In genomic region chr15:98650871-98651481, GRCh38 we compare ENCODE assay signal across 8 cellular contexts. TPM values are rescaled to one million over a fixed set of nuclear protein-coding genes. Genes with fewer than 3 reads are reported as not detected.
DNase-seq lines count a peak whose midpoint lies in the region; ATAC-seq and TF ChIP-seq lines count a peak whose summit lies in the region.

No MANE protein-coding gene starts in this region.

- peaks cover 0 to 12% of the 10 kb centered on the region in 2 donors for H3K27me3 ChIP-seq in naive thymus-derived CD4-positive, alpha-beta T cell (ENCODE audit: control insufficient read depth in 2 of 2, insufficient read depth in 2 of 2, low read length in 2 of 2)
- H3K27me3 ChIP-seq in vagina = no peaks in the 10 kb centered on the region

- TF ChIP-seq POLR2A in vagina (IDR thresholded peaks at IDR 0.05) = no peak

- H3K4me1 Mint-ChIP-seq in WTC11 = peaks cover 41% of the 10 kb centered on the region
- peaks cover 12 to 19% of the 10 kb centered on the region in 2 donors for H3K4me1 Mint-ChIP-seq in effector memory CD8-positive, alpha-beta T cell (ENCODE audit: low read depth in 2 of 2)
- peaks cover 31 to 61% (median 43%) of the 10 kb centered on the region in 7 donors for H3K4me1 Mint-ChIP-seq in naive thymus-derived CD4-positive, alpha-beta T cell

- peaks cover 0 to 29% of the 10 kb centered on the region in 2 donors for H3K4me1 ChIP-seq in naive thymus-derived CD4-positive, alpha-beta T cell (ENCODE audit: control insufficient read depth in 2 of 2, insufficient read depth in 2 of 2, low read length in 2 of 2)
- H3K4me1 ChIP-seq in vagina = peaks cover 33% of the 10 kb centered on the region

- H3K27me3 Mint-ChIP-seq in WTC11 (ENCODE audit: low read depth) = no peaks in the 10 kb centered on the region; the same call in 1 of the 2 replicates
- H3K27me3 Mint-ChIP-seq in effector memory CD8-positive, alpha-beta T cell = peaks cover 43 to 55% of the 10 kb centered on the region in 2 donors
- H3K27me3 Mint-ChIP-seq in naive thymus-derived CD4-positive, alpha-beta T cell = peaks cover 0 to 38% (median 0%) of the 10 kb centered on the region in 5 donors

- ATAC-seq in WTC11 (no peak), HG03442 (IDR thresholded peaks at IDR 0.05; ENCODE audit: unreplicated experiment) (no peak)
- no peak for ATAC-seq in effector memory CD8-positive, alpha-beta T cell (replicated peaks)
- no peak for ATAC-seq in naive thymus-derived CD4-positive, alpha-beta T cell

- in situ Hi-C loops in GM13977 (cut with MboI; ENCODE audit: low pct_unique_long_range_greater_than_20kb, low sequenced_read_pairs, unreplicated experiment) = loop anchor here (10.0 kb wide), 1 partner anchor 126 kb away; no protein-coding TSS in a partner anchor

- TF ChIP-seq CTCF in WTC11 (IDR thresholded peaks at IDR 0.05) (no peak), vagina (IDR thresholded peaks at IDR 0.05) (no peak), GM13977 (IDR thresholded peaks at IDR 0.05; ENCODE audit: extremely low read depth, insufficient read depth, missing control alignments) (no peak)

- no peaks in the 10 kb centered on the region for H3K9me3 Mint-ChIP-seq in WTC11
- no peaks in the 10 kb centered on the region for H3K9me3 Mint-ChIP-seq in effector memory CD8-positive, alpha-beta T cell
- H3K9me3 Mint-ChIP-seq in naive thymus-derived CD4-positive, alpha-beta T cell = peaks cover 0 to 6% (median 0%) of the 10 kb centered on the region in 11 donors

- CTCF ChIA-PET in WTC11 (lab: Charles Lee) = interaction anchor here (1.0 kb wide), 1 partner anchor 128 kb away, joined by 6 read pairs; no protein-coding TSS in a partner anchor
- CTCF ChIA-PET in naive thymus-derived CD4-positive, alpha-beta T cell (lab: Charles Lee) = interaction anchor here (1.3 to 1.8 kb wide), 2 partner anchors 9 to 51 kb away, joined by 6 read pairs; no protein-coding TSS in a partner anchor

- H3K27ac ChIP-seq in naive thymus-derived CD4-positive, alpha-beta T cell (ENCODE audit: low read depth, low read length) = peak overlapping the region; percentile 82
- H3K27ac ChIP-seq in vagina = peak overlapping the region; percentile 95

- DNase-seq in EH (ENCODE audit: low read depth) (peak; percentile 55), WTC11 (ENCODE audit: low spot score) (no peak), vagina (ENCODE audit: extremely low spot score in 2 of 2) (no peak), occipital lobe (lab: John Stamatoyannopoulos, UW) (no peak), GM13977 (ENCODE audit: low spot score) (no peak)
- DNase-seq in effector memory CD8-positive, alpha-beta T cell = no peak
- DNase-seq in naive thymus-derived CD4-positive, alpha-beta T cell = peak in 8 of 9 donors; percentile 32 to 70 (median 60)

- no peaks in the 10 kb centered on the region for H3K9me3 ChIP-seq in naive thymus-derived CD4-positive, alpha-beta T cell (ENCODE audit: control insufficient read depth in 2 of 3, low read length in 3 of 3)
- no peaks in the 10 kb centered on the region for H3K9me3 ChIP-seq in vagina

- intact Hi-C loops in naive thymus-derived CD4-positive, alpha-beta T cell (cut with micrococcal nuclease) = loop anchor here (1.0 to 10.0 kb wide), 5 partner anchors 8 to 1951 kb away; partner anchors contain the start of genes ASB7 (in 1 of the 2), LINS1 (in 1 of the 2) and MEF2A (in 1 of the 2)
- intact Hi-C loops in vagina (cut with DNase I) = loop anchor here (1.0 to 10.0 kb wide), 3 partner anchors 126 to 404 kb away; no protein-coding TSS in a partner anchor

- H3K4me3 Mint-ChIP-seq in WTC11 = peak overlapping the region; percentile 98
- H3K4me3 Mint-ChIP-seq in effector memory CD8-positive, alpha-beta T cell = peak overlapping the region; percentile 59 to 92
- H3K4me3 Mint-ChIP-seq in naive thymus-derived CD4-positive, alpha-beta T cell = peak overlapping the region; percentile 89 to 99 (median 98)

- H3K36me3 Mint-ChIP-seq in WTC11 = no peaks in the 10 kb centered on the region
- H3K36me3 Mint-ChIP-seq in effector memory CD8-positive, alpha-beta T cell (ENCODE audit: insufficient read depth) = peaks cover 16% of the 10 kb centered on the region
- peaks cover 0 to 4% (median 0%) of the 10 kb centered on the region in 5 donors for H3K36me3 Mint-ChIP-seq in naive thymus-derived CD4-positive, alpha-beta T cell

- peak overlapping the region; percentile 61 for H3K4me3 ChIP-seq in naive thymus-derived CD4-positive, alpha-beta T cell (ENCODE audit: low read length)
- peak overlapping the region; percentile 71 to 82 for H3K4me3 ChIP-seq in vagina

- H3K27ac Mint-ChIP-seq in WTC11 = peak overlapping the region; percentile 88
- peak overlapping the region; percentile 23 to 82 for H3K27ac Mint-ChIP-seq in effector memory CD8-positive, alpha-beta T cell
- peak overlapping the region; percentile 80 to 100 (median 99) for H3K27ac Mint-ChIP-seq in naive thymus-derived CD4-positive, alpha-beta T cell

- POLR2A ChIA-PET in WTC11 (lab: Charles Lee) = interaction anchor here (0.7 to 1.5 kb wide), 3 partner anchors 9 to 200 kb away, joined by 3 read pairs; no protein-coding TSS in a partner anchor
- POLR2A ChIA-PET in naive thymus-derived CD4-positive, alpha-beta T cell (lab: Charles Lee) = interaction anchor here (0.7 to 6.4 kb wide), 14 partner anchors 10 to 1275 kb away, joined by 3 to 76 read pairs (median 4); no protein-coding TSS in a partner anchor

- H3K36me3 ChIP-seq in naive thymus-derived CD4-positive, alpha-beta T cell (ENCODE audit: control insufficient read depth in 2 of 3, insufficient read depth in 3 of 3, low read length in 3 of 3) = peaks cover 0 to 3% (median 0%) of the 10 kb centered on the region in 3 experiments
- no peaks in the 10 kb centered on the region for H3K36me3 ChIP-seq in vagina

TF ChIP-seq in WTC11, 78 proteins besides CTCF, POLR2A, EP300 and RAD21 (continues in another document):
- no peak for TF ChIP-seq PRDM15 (CRISPR knock-in tag; IDR thresholded peaks at IDR 0.05)
- TF ChIP-seq E2F4 (CRISPR knock-in tag; IDR thresholded peaks at IDR 0.05; ENCODE audit: borderline replicate concordance, low read depth) = no peak
- no peak for TF ChIP-seq ZBTB21 (CRISPR knock-in tag; IDR thresholded peaks at IDR 0.05; ENCODE audit: borderline replicate concordance)
- 0 out of 2 replicates have a peak, but pooled peaks have one; percentile 0 for TF ChIP-seq FOXP4 (CRISPR knock-in tag; IDR thresholded peaks at IDR 0.05)

RNA-seq across cellular contexts. Expression of gene IGF1R, which starts 2.6 kb away (rescaled TPM):
- total RNA-seq in WTC11 (2021) (116 to 125 TPM (median 120 TPM) in 3 replicates), vagina (97.7 TPM), occipital lobe (37.4 TPM)
- 100 to 1,000 TPM in 3 of 5 experiments, 10 to 100 TPM in 2; 37.4 to 167 (median 124) TPM for total RNA-seq in naive thymus-derived CD4-positive, alpha-beta T cell
- 10 to 100 TPM in 1 of 2 donors, 1 to 10 TPM in 1; 8.4 to 10.7 TPM for polyA plus RNA-seq in naive thymus-derived CD4-positive, alpha-beta T cell

Comparison
In these comparisons a context has a peak if more than half of its experiments do, and no peak if none do; other contexts are left out.
1. DNase-seq: peak in EH (single experiment) and naive thymus-derived CD4-positive, alpha-beta T cell (8 of 9); none in WTC11 (single experiment), effector memory CD8-positive, alpha-beta T cell (0 of 3), vagina (0 of 2), occipital lobe (single experiment) and GM13977 (single experiment).
2. Peak in every context shown above with its lines, with median percentiles within 50 percentile points of each other: H3K27ac Mint-ChIP-seq and H3K4me3 Mint-ChIP-seq.